27 cellular contexts compared by ENCODE assay signal in genomic region chr15:69482686-69483256, GRCh38. TPM values are rescaled to one million over a fixed set of nuclear protein-coding genes. Genes with fewer than 3 reads are reported as not detected.
DNase-seq lines count a peak whose midpoint lies in the region; ATAC-seq, FAIRE-seq and TF ChIP-seq lines count a peak whose summit lies in the region.
"Had no signal": no experiment of that assay in that cellular context is flagged by ENCODE, and none has a peak within 500 bp of the region (broad histone marks: within the 10 kb centered on the region; RNA-seq: fewer than 3 reads in every experiment).

No MANE protein-coding gene starts in this region.

- no peak overlapping the region for H3K4me3 ChIP-seq in pancreas
- H3K4me3 ChIP-seq: BLaER1 treated with 17β-estradiol and CSF1 and Interleukin-3, amounts not matched to agents 10 nM and 100 nM; GM12878; left ventricle myocardium inferior; testis had no signal

- H3K4me1 ChIP-seq in pancreas: no peaks in the 10 kb centered on the region
- H3K4me1 ChIP-seq: Caco-2 had no signal

- no peak overlapping the region for H3K4me3 Mint-ChIP-seq in Calu3 (ENCODE audit: low read depth, unreplicated experiment)
- H3K4me3 Mint-ChIP-seq: activated T-cell treated with anti-CD3 and anti-CD28 coated beads, Interleukin-2, amount 50 U/mL, for 4 hours had no signal

- peaks cover 35% of the 10 kb centered on the region for H3K4me1 Mint-ChIP-seq in Calu3 (ENCODE audit: low read depth, unreplicated experiment)

- H3K9me3 Mint-ChIP-seq in Calu3 (ENCODE audit: low read depth, unreplicated experiment): peaks cover 3% of the 10 kb centered on the region

- CTCF ChIA-PET in Calu3 (lab: Charles Lee): interaction anchor here (0.6 to 1.5 kb wide), 2 partner anchors 14 to 74 kb away, joined by 3 read pairs; no protein-coding TSS in a partner anchor

- WGBS in pancreas, 2 donors: 39 to 49% methylated on average over 4 of the region's 4 CpGs

- intact Hi-C loops in Calu3 (cut with micrococcal nuclease; ENCODE audit: unreplicated experiment) (loop anchor here (5.0 kb wide), 1 partner anchor 95 kb away; no protein-coding TSS in a partner anchor), pancreas (cut with DNase I) (no loop called here)

- DNase-seq in SIG-M5 treated with dmso at 0.1 percent for 504 hours (lab: John Stamatoyannopoulos, UW; ENCODE audit: unreplicated experiment): peak; percentile 59
- no peak for DNase-seq in SIG-M5 (lab: John Stamatoyannopoulos, UW)
- DNase-seq in Calu3: peak; percentile 43
- peak; percentile 68 for DNase-seq in NCI-H69 (lab: John Stamatoyannopoulos, UW)
- DNase-seq in pancreas: no peak
- no peak for DNase-seq in kidney glomerular epithelial cell (lab: John Stamatoyannopoulos, UW)
- no peak for DNase-seq in stimulated activated CD4-positive, alpha-beta T cell treated with anti-CD3 and anti-CD28 coated beads, Interleukin-2, amount 100 ng/mL, for 24 hours
- DNase-seq: ACHN; activated CD4-positive, alpha-beta T cell treated with anti-CD3 and anti-CD28 coated beads for 48 hours; activated naive CD4-positive, alpha-beta T cell treated with Interleukin-2 at 50 U/mL for 16 hours; activated T-cell treated with anti-CD3 and anti-CD28 coated beads, Interleukin-2, amount 50 U/mL, for 4 hours; Caco-2; cerebellar nuclear complex; EL; KG1; left ventricle myocardium inferior; NCI-H1436; NCI-H2081 treated with DMSO at 0.1 percent for 48 hours; NCI-H524; RPMI8226; stimulated activated naive CD4-positive, alpha-beta T cell treated with Interleukin-2 at 50 U/mL for 16 hours; testis had no signal

- TF ChIP-seq CTCF in Calu3 (IDR thresholded peaks at IDR 0.05; ENCODE audit: unreplicated experiment) (no peak), pancreas (IDR thresholded peaks at IDR 0.05) (no peak)

- no peaks in the 10 kb centered on the region for H3K27me3 ChIP-seq in pancreas
- H3K27me3 ChIP-seq: testis had no signal

- ATAC-seq in pancreas (peak in 3 of 4 donors; percentile 48 to 63 (median 55)), GM21447 (IDR thresholded peaks at IDR 0.05; ENCODE audit: unreplicated experiment) (no peak)
- ATAC-seq: activated T-cell treated with anti-CD3 and anti-CD28 coated beads, Interleukin-2, amount 50 U/mL, for 4 hours; GM12878 had no signal

- BruUV-seq in Calu3 (replicated peaks; lab: Mats Ljungman, UMichigan): no TSS peak

- no peaks in the 10 kb centered on the region for H3K9me3 ChIP-seq in pancreas
- H3K9me3 ChIP-seq: Caco-2, testis had no signal

- peaks cover 14% of the 10 kb centered on the region for H3K36me3 Mint-ChIP-seq in Calu3 (ENCODE audit: insufficient read depth, unreplicated experiment)

- FAIRE-seq in pancreas (lab: Jason Lieb, UNC): no peak
- FAIRE-seq: endothelial cell of umbilical vein, GM12878 had no signal

- no peak overlapping the region for H3K27ac ChIP-seq in pancreas
- H3K27ac ChIP-seq: BLaER1 treated with 17β-estradiol and CSF1 and Interleukin-3, amounts not matched to agents 10 nM and 100 nM; left ventricle myocardium inferior; testis had no signal

- no peak overlapping the region for H3K27ac Mint-ChIP-seq in Calu3 (ENCODE audit: unreplicated experiment)
- H3K27ac Mint-ChIP-seq: progenitor cell of endocrine pancreas had no signal

- no peaks in the 10 kb centered on the region for H3K27me3 Mint-ChIP-seq in Calu3 (ENCODE audit: unreplicated experiment)

- H3K36me3 ChIP-seq in pancreas: no peaks in the 10 kb centered on the region
- H3K36me3 ChIP-seq: BLaER1 treated with 17β-estradiol and CSF1 and Interleukin-3, amounts not matched to agents 10 nM and 100 nM; left ventricle myocardium inferior had no signal

RNA-seq across cellular contexts. Expression of gene RPLP1, which starts 30.2 kb away (rescaled TPM):
- total RNA-seq in Calu3 (2022) (1,386 and 1,535 TPM in 2 replicates), pancreas (1,000 to 10,000 TPM in 1 of 6 donors, 100 to 1,000 TPM in 5; 578 to 1,123 (median 772) TPM)
- 100 to 1,000 TPM; 638 to 738 TPM for polyA plus RNA-seq in pancreas

Comparison
In these comparisons a context has a peak if more than half of its experiments do, and no peak if none do; other contexts are left out.
1. DNase-seq: peak in SIG-M5 treated with dmso at 0.1 percent for 504 hours (single experiment), Calu3 (single experiment) and NCI-H69 (single experiment); none in SIG-M5 (single experiment), pancreas (0 of 6), kidney glomerular epithelial cell (single experiment) and stimulated activated CD4-positive, alpha-beta T cell treated with anti-CD3 and anti-CD28 coated beads, Interleukin-2, amount 100 ng/mL, for 24 hours (0 of 2).